In the genomic region with DNA sequence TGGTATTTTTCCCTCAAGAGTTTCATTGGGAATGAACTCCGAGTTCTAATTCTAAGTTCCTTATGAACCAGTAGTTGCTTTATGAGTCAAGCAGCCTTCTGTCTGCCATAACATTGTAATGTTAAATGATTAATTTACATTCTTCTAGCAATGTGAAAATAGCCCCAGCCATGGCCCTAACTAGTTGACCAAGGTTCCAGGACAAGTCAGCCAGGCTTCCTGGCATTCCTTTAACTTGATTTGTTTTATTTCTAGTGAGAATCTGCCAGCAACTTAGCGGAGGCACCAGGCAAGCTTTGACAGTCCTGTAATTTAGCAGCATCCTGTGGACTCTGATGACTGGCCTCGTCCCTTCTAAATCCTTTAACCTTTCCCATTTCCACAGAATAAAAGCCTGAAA, we compare ENCODE assay signal across 18 cellular contexts.
A peak's percentile ranks its signal among the peaks of the same experiment; 100 is the strongest.
DNase-seq lines count a peak whose midpoint lies in the region; ATAC-seq, FAIRE-seq and TF ChIP-seq lines count a peak whose summit lies in the region.
"Had no signal": no experiment of that assay in that cellular context is flagged by ENCODE, and none has a peak within 500 bp of the region (broad histone marks: within the 10 kb centered on the region; RNA-seq: fewer than 3 reads in every experiment).

No MANE protein-coding gene starts in this region.

- TF ChIP-seq CTCF in HFFc6 (IDR thresholded peaks at IDR 0.05) = no peak
- no peak for TF ChIP-seq CTCF in gastroesophageal sphincter (IDR thresholded peaks at IDR 0.05)
- no peak for TF ChIP-seq CTCF in pancreas (IDR thresholded peaks at IDR 0.05)
- TF ChIP-seq CTCF in esophagus muscularis mucosa (IDR thresholded peaks at IDR 0.05) = no peak
- TF ChIP-seq CTCF in thyroid gland (IDR thresholded peaks at IDR 0.05) = no peak

- WGBS in gastroesophageal sphincter (ENCODE audit: low coverage in 1 of 2), 2 donors = 40% methylated on average over 1 to 2 of the region's 3 CpGs
- 29 to 34% methylated on average over 3 of the region's 3 CpGs for WGBS in pancreas, 2 donors
- 34% methylated on average over 3 of the region's 3 CpGs for WGBS in esophagus muscularis mucosa
- 79 to 83% methylated on average over 3 of the region's 3 CpGs for WGBS in thyroid gland, 2 donors

- peaks cover 6% of the 10 kb centered on the region; the same call in 1 of the 2 replicates for H3K4me1 Mint-ChIP-seq in HFFc6 (ENCODE audit: low read depth)
- H3K4me1 Mint-ChIP-seq: CD4-positive, CD25-positive, alpha-beta regulatory T cell had no signal

- TF ChIP-seq POLR2A in gastroesophageal sphincter (IDR thresholded peaks at IDR 0.05) (no peak), esophagus muscularis mucosa (IDR thresholded peaks at IDR 0.05; ENCODE audit: low read depth) (no peak), thyroid gland (IDR thresholded peaks at IDR 0.05) (no peak)

- DNase-seq in EL = peak; percentile 1
- peak; percentile 21 for DNase-seq in HFFc6
- no peak for DNase-seq in pancreas
- no peak for DNase-seq in esophagus muscularis mucosa (ENCODE audit: extremely low spot score)
- DNase-seq in thyroid gland = no peak
- DNase-seq in NCI-H2171 treated with DMSO at 0.1 percent for 48 hours (lab: John Stamatoyannopoulos, UW) = no peak
- DNase-seq: Caco-2; CD4-positive, CD25-positive, alpha-beta regulatory T cell; DMS153; NCI-H1930; NCI-H2171; NCI-H510A; NCI-H82 had no signal

- no peaks in the 10 kb centered on the region for H3K36me3 Mint-ChIP-seq in HFFc6 (ENCODE audit: low read depth)
- H3K36me3 Mint-ChIP-seq: CD4-positive, CD25-positive, alpha-beta regulatory T cell had no signal

- no peaks in the 10 kb centered on the region for H3K36me3 ChIP-seq in gastroesophageal sphincter
- no peaks in the 10 kb centered on the region for H3K36me3 ChIP-seq in pancreas
- no peaks in the 10 kb centered on the region for H3K36me3 ChIP-seq in esophagus muscularis mucosa
- no peaks in the 10 kb centered on the region for H3K36me3 ChIP-seq in thyroid gland
- H3K36me3 ChIP-seq: SJSA1 had no signal

- TF ChIP-seq EP300 in gastroesophageal sphincter (IDR thresholded peaks at IDR 0.05) (no peak), esophagus muscularis mucosa (IDR thresholded peaks at IDR 0.05) (no peak)

- H3K4me3 Mint-ChIP-seq in HFFc6 = no peak overlapping the region
- H3K4me3 Mint-ChIP-seq: CD4-positive, CD25-positive, alpha-beta regulatory T cell had no signal

- H3K27me3 Mint-ChIP-seq in HFFc6 (ENCODE audit: insufficient read depth) = no peaks in the 10 kb centered on the region; the same call in 1 of the 2 replicates
- H3K27me3 Mint-ChIP-seq: CD4-positive, CD25-positive, alpha-beta regulatory T cell had no signal

- H3K9me3 Mint-ChIP-seq in HFFc6 = no peaks in the 10 kb centered on the region

- no peak overlapping the region for H3K4me3 ChIP-seq in gastroesophageal sphincter
- no peak overlapping the region for H3K4me3 ChIP-seq in pancreas
- H3K4me3 ChIP-seq in esophagus muscularis mucosa = no peak overlapping the region
- no peak overlapping the region for H3K4me3 ChIP-seq in thyroid gland (replicated peaks in 1 of 3)
- H3K4me3 ChIP-seq: SJSA1 had no signal

- ATAC-seq in gastroesophageal sphincter = peak; percentile 48
- no peak for ATAC-seq in pancreas

- H3K4me1 ChIP-seq in gastroesophageal sphincter = no peaks in the 10 kb centered on the region
- no peaks in the 10 kb centered on the region for H3K4me1 ChIP-seq in pancreas
- H3K4me1 ChIP-seq in esophagus muscularis mucosa = peaks cover 0 to 4% (median 0%) of the 10 kb centered on the region in 4 donors
- no peaks in the 10 kb centered on the region for H3K4me1 ChIP-seq in thyroid gland
- H3K4me1 ChIP-seq: Caco-2, SJSA1 had no signal

- intact Hi-C loops in pancreas (cut with DNase I) (no loop called here), esophagus muscularis mucosa (cut with DNase I) (no loop called here), thyroid gland (cut with DNase I) (no loop called here)

- no peak overlapping the region for H3K27ac ChIP-seq in gastroesophageal sphincter
- no peak overlapping the region for H3K27ac ChIP-seq in pancreas
- no peak overlapping the region for H3K27ac ChIP-seq in esophagus muscularis mucosa (replicated peaks in 1 of 4)
- no peak overlapping the region for H3K27ac ChIP-seq in thyroid gland
- H3K27ac ChIP-seq: HL-60, SJSA1 had no signal

- no peaks in the 10 kb centered on the region for H3K9me3 ChIP-seq in gastroesophageal sphincter
- no peaks in the 10 kb centered on the region for H3K9me3 ChIP-seq in pancreas
- no peaks in the 10 kb centered on the region for H3K9me3 ChIP-seq in esophagus muscularis mucosa
- H3K9me3 ChIP-seq in thyroid gland = no peaks in the 10 kb centered on the region
- H3K9me3 ChIP-seq: Caco-2, SJSA1 had no signal

- FAIRE-seq in pancreas (lab: Jason Lieb, UNC) = peak; percentile 56
- FAIRE-seq: H54, HTR-8/SVneo had no signal

- H3K27me3 ChIP-seq in gastroesophageal sphincter (no peaks in the 10 kb centered on the region), pancreas (peaks cover 0 to 9% (median 0%) of the 10 kb centered on the region in 4 donors), esophagus muscularis mucosa (peaks cover 0 to 3% (median 0%) of the 10 kb centered on the region in 4 donors), thyroid gland (no peaks in the 10 kb centered on the region)
- H3K27me3 ChIP-seq: SJSA1 had no signal

- no peak overlapping the region for H3K27ac Mint-ChIP-seq in HFFc6
- H3K27ac Mint-ChIP-seq: CD4-positive, CD25-positive, alpha-beta regulatory T cell had no signal

Comparison
In these comparisons a context has a peak if more than half of its experiments do, and no peak if none do; other contexts are left out.
1. DNase-seq: peak in EL (single experiment) and HFFc6 (single experiment); none in pancreas (0 of 6), esophagus muscularis mucosa (single experiment), thyroid gland (0 of 2) and NCI-H2171 treated with DMSO at 0.1 percent for 48 hours (single experiment).